In genomic region chr19:55005684-55006488, GRCh38 we compare ENCODE assay signal across 8 cellular contexts. TPM values are rescaled to one million over a fixed set of nuclear protein-coding genes. Genes with fewer than 3 reads are reported as not detected.
DNase-seq lines count a peak whose midpoint lies in the region; ATAC-seq and TF ChIP-seq lines count a peak whose summit lies in the region.

No MANE protein-coding gene starts in this region.

- peaks cover 8 to 29% (median 10%) of the 10 kb centered on the region in 5 experiments for H3K9me3 Mint-ChIP-seq in brain

- peak; percentile 69 for ATAC-seq in GM19455 (IDR thresholded peaks at IDR 0.05; ENCODE audit: unreplicated experiment)
- peak; percentile 49 to 62 (median 58) for ATAC-seq in right lobe of liver
- ATAC-seq in GM19351 (IDR thresholded peaks at IDR 0.05; ENCODE audit: unreplicated experiment), result no peak

- TF ChIP-seq POLR2A in right lobe of liver (IDR thresholded peaks at IDR 0.05), result peak; percentile 35

- 26% methylated on average over 8 of the region's 10 CpGs for WGBS in right lobe of liver (ENCODE audit: insufficient coverage, low coverage, low lambda C conversion rate, missing lambda C conversion rate)

- no peaks in the 10 kb centered on the region for H3K4me1 ChIP-seq in right lobe of liver

- no peaks in the 10 kb centered on the region for H3K9me3 ChIP-seq in right lobe of liver

- peak overlapping the region; percentile 17 to 35 (median 30) for H3K4me3 ChIP-seq in right lobe of liver

- H3K4me1 Mint-ChIP-seq in brain, result peaks cover 50% of the 10 kb centered on the region

- H3K36me3 Mint-ChIP-seq in brain, result peaks cover 72% of the 10 kb centered on the region

- H3K27ac ChIP-seq in right lobe of liver, result no peak overlapping the region

- no peaks in the 10 kb centered on the region for H3K36me3 ChIP-seq in right lobe of liver

- intact Hi-C loops in right lobe of liver (cut with DNase I), result no loop called here

- peak overlapping the region; percentile 77 to 95 (median 87) for H3K4me3 Mint-ChIP-seq in brain

- DNase-seq in A172 (ENCODE audit: low spot score) (peak; percentile 100), MV-4-11 (lab: John Stamatoyannopoulos, UW) (peak; percentile 99), T-helper 22 cell (ENCODE audit: low read depth) (peak; percentile 55), right lobe of liver (no peak)
- peak; percentile 5 for DNase-seq in stimulated activated CD8-positive, alpha-beta memory T cell treated with anti-CD3 and anti-CD28 coated beads, Interleukin-15, amount 100 ng/mL, for 24 hours (ENCODE audit: low read depth)

- peak overlapping the region; percentile 29 to 94 (median 79) for H3K27ac Mint-ChIP-seq in brain

- no peak for TF ChIP-seq CTCF in brain (conservative IDR thresholded peaks at IDR 0.05)
- no peak for TF ChIP-seq CTCF in right lobe of liver (IDR thresholded peaks at IDR 0.05)

- no peaks in the 10 kb centered on the region for H3K27me3 ChIP-seq in right lobe of liver

- peaks cover 18% of the 10 kb centered on the region for H3K27me3 Mint-ChIP-seq in brain

RNA-seq across cellular contexts. Expression of gene GP6, which starts 32.2 kb away (rescaled TPM):
- 0.07 and 0.48 TPM in 2 replicates for total RNA-seq in A172 (2014; rRNA removed; shearing (Covaris generic))
- not detected for polyA plus RNA-seq in brain (ENCODE audit: insufficient read depth, low read depth, low replicate concordance)
- total RNA-seq in right lobe of liver, result under 1 TPM in 2 of 6 experiments, not detected in 4; 0.33 to 0.42 TPM

RNA-seq across cellular contexts. Expression of gene NLRP2, which starts 39.7 kb away (rescaled TPM):
- not detected in 2 replicates for total RNA-seq in A172 (2014; rRNA removed; shearing (Covaris generic))
- polyA plus RNA-seq in brain (ENCODE audit: insufficient read depth, low read depth, low replicate concordance), result 10.2 TPM
- total RNA-seq in right lobe of liver, result under 1 TPM in 5 of 6 experiments, not detected in 1; 0.18 to 0.81 (median 0.42) TPM

RNA-seq across cellular contexts. Expression of gene RDH13, which starts 57.1 kb away (rescaled TPM):
- 10.0 and 11.2 TPM in 2 replicates for total RNA-seq in A172 (2014; rRNA removed; shearing (Covaris generic))
- 4.8 TPM for polyA plus RNA-seq in brain (ENCODE audit: insufficient read depth, low read depth, low replicate concordance)
- total RNA-seq in right lobe of liver, result 10 to 100 TPM in 4 of 6 experiments, 1 to 10 TPM in 2; 7.7 to 16.8 (median 12.1) TPM

RNA-seq across cellular contexts. Expression of gene NLRP7, which starts 58.6 kb away (rescaled TPM):
- not detected in 2 replicates for total RNA-seq in A172 (2014; rRNA removed; shearing (Covaris generic))
- not detected for polyA plus RNA-seq in brain (ENCODE audit: insufficient read depth, low read depth, low replicate concordance)
- total RNA-seq in right lobe of liver, result not detected

Comparison
In these comparisons a context has a peak if more than half of its experiments do, and no peak if none do; other contexts are left out.
1. DNase-seq: peak in A172 (single experiment), MV-4-11 (single experiment), T-helper 22 cell (single experiment) and stimulated activated CD8-positive, alpha-beta memory T cell treated with anti-CD3 and anti-CD28 coated beads, Interleukin-15, amount 100 ng/mL, for 24 hours (single experiment); none in right lobe of liver (0 of 3).